ENCODE assay signal across 18 cellular contexts in genomic region chr1:236997361-236997760, GRCh38. TPM values are rescaled to one million over a fixed set of nuclear protein-coding genes. Genes with fewer than 3 reads are reported as not detected.
DNase-seq lines count a peak whose midpoint lies in the region; ATAC-seq and TF ChIP-seq lines count a peak whose summit lies in the region.
"Had no signal": no experiment of that assay in that cellular context is flagged by ENCODE, and none has a peak within 500 bp of the region (broad histone marks: within the 10 kb centered on the region; RNA-seq: fewer than 3 reads in every experiment).

No MANE protein-coding gene starts in this region.

- H3K27me3 ChIP-seq in lower lobe of right lung (ENCODE audit: low read depth) = no peaks in the 10 kb centered on the region
- H3K27me3 ChIP-seq in upper lobe of right lung = no peaks in the 10 kb centered on the region

- H3K36me3 ChIP-seq in lower lobe of right lung (no peaks in the 10 kb centered on the region), upper lobe of right lung (no peaks in the 10 kb centered on the region)

- DNase-seq in DMS153 (lab: John Stamatoyannopoulos, UW) (peak; percentile 16), DMS153 treated with DMSO at 0.1 percent for 48 hours (lab: John Stamatoyannopoulos, UW; ENCODE audit: unreplicated experiment) (no peak), cardiac septum (ENCODE audit: low spot score) (peak; percentile 90), lower lobe of right lung (no peak), upper lobe of right lung (no peak), NCI-H2029 treated with DMSO at 0.1 percent for 48 hours (lab: John Stamatoyannopoulos, UW) (no peak), posterior vena cava (ENCODE audit: low spot score) (no peak)
- DNase-seq: COR-L47, NCI-H187 treated with DMSO at 0.1 percent for 48 hours, NCI-H226, PC-3 had no signal

- H3K4me1 ChIP-seq in lower lobe of right lung = no peaks in the 10 kb centered on the region
- no peaks in the 10 kb centered on the region for H3K4me1 ChIP-seq in upper lobe of right lung

- no peak overlapping the region for H3K27ac ChIP-seq in lower lobe of right lung
- no peak overlapping the region for H3K27ac ChIP-seq in upper lobe of right lung
- H3K27ac ChIP-seq: 22Rv1, HL-60 had no signal

- TF ChIP-seq CTCF in lower lobe of right lung (IDR thresholded peaks at IDR 0.05) (no peak), upper lobe of right lung (IDR thresholded peaks at IDR 0.05) (no peak)

- intact Hi-C loops in cardiac septum (cut with DNase I) (loop anchor here (1.0 to 5.0 kb wide), 2 partner anchors 15 to 105 kb away; no protein-coding TSS in a partner anchor), lower lobe of right lung (cut with DNase I) (no loop called here), upper lobe of right lung (cut with DNase I) (no loop called here), posterior vena cava (cut with DNase I) (loop anchor here in 1 of 2 donors (2.0 kb wide), 1 partner anchor 31 kb away; no protein-coding TSS in a partner anchor)

- ATAC-seq in lower lobe of right lung = peak; percentile 20 to 47
- ATAC-seq in upper lobe of right lung = peak; percentile 4
- no peak for ATAC-seq in HG02759 (IDR thresholded peaks at IDR 0.05; ENCODE audit: unreplicated experiment)
- ATAC-seq: PC-3 had no signal

- no peaks in the 10 kb centered on the region for H3K9me3 ChIP-seq in lower lobe of right lung
- H3K9me3 ChIP-seq in upper lobe of right lung = no peaks in the 10 kb centered on the region

- H3K4me3 ChIP-seq in lower lobe of right lung (no peak overlapping the region), upper lobe of right lung (no peak overlapping the region)

RNA-seq across cellular contexts. Expression of gene MT1HL1, which starts 6.9 kb away (rescaled TPM):
- not detected for total RNA-seq in cardiac septum
- total RNA-seq in lower lobe of right lung = not detected
- total RNA-seq in upper lobe of right lung = not detected
- not detected for total RNA-seq in posterior vena cava
- total RNA-seq: B cell, H4, HT1080, M059J, PC-3 had no signal

RNA-seq across cellular contexts. Expression of gene RYR2, which starts 44.6 kb away (rescaled TPM):
- total RNA-seq in cardiac septum = 572 TPM
- 4.8 TPM for total RNA-seq in lower lobe of right lung
- 7.8 TPM for total RNA-seq in upper lobe of right lung
- total RNA-seq in posterior vena cava = 1 to 10 TPM; 7.6 to 8.8 TPM
- total RNA-seq: B cell, PC-3 had no signal

Comparison
In these comparisons a context has a peak if more than half of its experiments do, and no peak if none do; other contexts are left out.
1. DNase-seq: peak in DMS153 (single experiment) and cardiac septum (single experiment); none in DMS153 treated with DMSO at 0.1 percent for 48 hours (single experiment), lower lobe of right lung (single experiment), upper lobe of right lung (single experiment), NCI-H2029 treated with DMSO at 0.1 percent for 48 hours (single experiment) and posterior vena cava (single experiment).
2. RNA of gene RYR2, which starts 44.6 kb away (total RNA-seq): 572 TPM in cardiac septum (single experiment); 7.6 to 8.8 TPM in posterior vena cava, 7.8 TPM in upper lobe of right lung (single experiment) and 4.8 TPM in lower lobe of right lung (single experiment); every median in the first group is over 10 times any median in the second.